In genomic region chr16:4675864-4676786, GRCh38 we compare ENCODE assay signal across 10 cellular contexts. TPM values are rescaled to one million over a fixed set of nuclear protein-coding genes. Genes with fewer than 3 reads are reported as not detected.
A peak's percentile ranks its signal among the peaks of the same experiment; 100 is the strongest.
DNase-seq lines count a peak whose midpoint lies in the region; ATAC-seq, FAIRE-seq and TF ChIP-seq lines count a peak whose summit lies in the region.
"Had no signal": no experiment of that assay in that cellular context is flagged by ENCODE, and none has a peak within 500 bp of the region (broad histone marks: within the 10 kb centered on the region; RNA-seq: fewer than 3 reads in every experiment).

No MANE protein-coding gene starts in this region.

- H3K4me3 Mint-ChIP-seq in activated T-helper 17 cell treated with anti-CD3 and anti-CD28 coated beads, Interleukin-2, amount 50 U/mL, for 72 hours: peak overlapping the region; percentile 81

- TF ChIP-seq CTCF in mucosa of descending colon (IDR thresholded peaks at IDR 0.05): no peak
- TF ChIP-seq CTCF in testis (IDR thresholded peaks at IDR 0.05): no peak

- WGBS in testis, 2 donors: 32 to 50% methylated on average over 13 to 23 of the region's 23 CpGs

- peak overlapping the region; percentile 97 for H3K27ac Mint-ChIP-seq in activated T-helper 17 cell treated with anti-CD3 and anti-CD28 coated beads, Interleukin-2, amount 50 U/mL, for 72 hours

- no peaks in the 10 kb centered on the region for H3K27me3 Mint-ChIP-seq in activated T-helper 17 cell treated with anti-CD3 and anti-CD28 coated beads, Interleukin-2, amount 50 U/mL, for 72 hours

- TF ChIP-seq POLR2A in testis (IDR thresholded peaks at IDR 0.05): no peak

- FAIRE-seq in urothelium cell line (lab: Jason Lieb, UNC): no peak

- ATAC-seq in activated T-helper 17 cell treated with anti-CD3 and anti-CD28 coated beads, Interleukin-2, amount 50 U/mL, for 72 hours (replicated peaks): peak; percentile 94
- ATAC-seq in mucosa of descending colon: peak; percentile 4
- ATAC-seq in HG03159 (IDR thresholded peaks at IDR 0.05; ENCODE audit: unreplicated experiment): no peak
- ATAC-seq: left lung had no signal

- intact Hi-C loops in mucosa of descending colon (cut with DNase I, micrococcal nuclease): no loop called here
- intact Hi-C loops in testis (cut with DNase I; ENCODE audit: low total_unique reads): no loop called here

- peaks cover 31% of the 10 kb centered on the region for H3K36me3 Mint-ChIP-seq in activated T-helper 17 cell treated with anti-CD3 and anti-CD28 coated beads, Interleukin-2, amount 50 U/mL, for 72 hours (ENCODE audit: low read depth)

- peak overlapping the region; percentile 73 to 82 for H3K27ac ChIP-seq in testis

- H3K4me1 Mint-ChIP-seq in activated T-helper 17 cell treated with anti-CD3 and anti-CD28 coated beads, Interleukin-2, amount 50 U/mL, for 72 hours: peaks cover 18% of the 10 kb centered on the region

- no peaks in the 10 kb centered on the region for H3K9me3 Mint-ChIP-seq in activated T-helper 17 cell treated with anti-CD3 and anti-CD28 coated beads, Interleukin-2, amount 50 U/mL, for 72 hours

- H3K4me1 ChIP-seq in mucosa of descending colon (ENCODE audit: low read depth) (peaks cover 11% of the 10 kb centered on the region), testis (peaks cover 33% of the 10 kb centered on the region)

- H3K9me3 ChIP-seq in mucosa of descending colon: no peaks in the 10 kb centered on the region
- no peaks in the 10 kb centered on the region for H3K9me3 ChIP-seq in testis
- H3K9me3 ChIP-seq: left lung, upper lobe of left lung had no signal

- H3K36me3 ChIP-seq in mucosa of descending colon (ENCODE audit: low read depth) (no peaks in the 10 kb centered on the region), testis (ENCODE audit: low read depth, missing control alignments) (no peaks in the 10 kb centered on the region)

- H3K4me3 ChIP-seq in mucosa of descending colon: no peak overlapping the region
- H3K4me3 ChIP-seq in testis: no peak overlapping the region
- H3K4me3 ChIP-seq: left lung, upper lobe of left lung had no signal

- no peaks in the 10 kb centered on the region for H3K27me3 ChIP-seq in testis
- H3K27me3 ChIP-seq: left lung, upper lobe of left lung had no signal

- DNase-seq in activated gamma-delta T cell treated with Interleukin-2 at 50 U/mL for 16 hours (peak; percentile 63), activated gamma-delta T cell (lab: John Stamatoyannopoulos, UW) (no peak), mucosa of descending colon (peak in 1 of 3 donors; percentile 66), testis (no peak), urothelium cell line (ENCODE audit: low spot score) (no peak), cerebellar nuclear complex (lab: John Stamatoyannopoulos, UW) (no peak)

RNA-seq across cellular contexts. Expression of gene NUDT16L1, which starts 17.2 kb away (rescaled TPM):
- 10 to 100 TPM; 16.8 to 28.7 TPM for total RNA-seq in activated T-helper 17 cell treated with anti-CD3 and anti-CD28 coated beads, Interleukin-2, amount 50 U/mL, for 72 hours
- 10 to 100 TPM; 28.3 to 47.8 (median 40.4) TPM for total RNA-seq in mucosa of descending colon
- 10 to 100 TPM; 33.6 to 48.6 TPM for total RNA-seq in testis
- 34.3 TPM for polyA plus RNA-seq in testis (ENCODE audit: insufficient read depth, low read depth, low replicate concordance)

RNA-seq across cellular contexts. Expression of gene MGRN1, which starts 51.5 kb away (rescaled TPM):
- total RNA-seq in activated T-helper 17 cell treated with anti-CD3 and anti-CD28 coated beads, Interleukin-2, amount 50 U/mL, for 72 hours: 10 to 100 TPM; 63.5 to 66.3 TPM
- total RNA-seq in mucosa of descending colon (10 to 100 TPM; 72.3 to 80.2 (median 77.0) TPM), testis (10 to 100 TPM; 89.7 to 91.1 TPM)
- 34.7 TPM for polyA plus RNA-seq in testis (ENCODE audit: insufficient read depth, low read depth, low replicate concordance)

RNA-seq across cellular contexts. Expression of gene ANKS3, which starts 57.9 kb away (rescaled TPM):
- 10 to 100 TPM; 14.0 to 15.7 TPM for total RNA-seq in activated T-helper 17 cell treated with anti-CD3 and anti-CD28 coated beads, Interleukin-2, amount 50 U/mL, for 72 hours
- total RNA-seq in mucosa of descending colon (10 to 100 TPM; 18.2 to 32.3 (median 21.3) TPM), testis (10 to 100 TPM; 40.4 to 40.6 TPM)
- polyA plus RNA-seq in testis (ENCODE audit: insufficient read depth, low read depth, low replicate concordance): 18.6 TPM

RNA-seq across cellular contexts. Expression of gene DNAAF8, which starts 58.2 kb away (rescaled TPM):
- total RNA-seq in activated T-helper 17 cell treated with anti-CD3 and anti-CD28 coated beads, Interleukin-2, amount 50 U/mL, for 72 hours: not detected
- total RNA-seq in mucosa of descending colon (1 to 10 TPM in 1 of 3 donors, under 1 TPM in 2; 0.22 to 1.8 (median 0.98) TPM), testis (10 to 100 TPM; 61.6 to 70.0 TPM)
- 238 TPM for polyA plus RNA-seq in testis (ENCODE audit: insufficient read depth, low read depth, low replicate concordance)
